ENCODE assay signal across 11 cellular contexts in genomic region chr5:109161914-109162683, GRCh38.
DNase-seq lines count a peak whose midpoint lies in the region; ATAC-seq and TF ChIP-seq lines count a peak whose summit lies in the region.
"Had no signal": no experiment of that assay in that cellular context is flagged by ENCODE, and none has a peak within 500 bp of the region (broad histone marks: within the 10 kb centered on the region; RNA-seq: fewer than 3 reads in every experiment).

No MANE protein-coding gene starts in this region.

- DNase-seq in retinal pigment epithelial cell (ENCODE audit: low read depth), result peak; percentile 18
- DNase-seq in MG63, result no peak
- DNase-seq in NCI-H345 treated with DMSO at 0.1 percent for 48 hours (lab: John Stamatoyannopoulos, UW; ENCODE audit: unreplicated experiment), result no peak
- no peak for DNase-seq in hypothalamus (lab: John Stamatoyannopoulos, UW)
- no peak for DNase-seq in GM10266 (ENCODE audit: extremely low spot score)
- DNase-seq: GF-D8, hippocampal formation, pancreas had no signal

- H3K36me3 ChIP-seq in MG63, result no peaks in the 10 kb centered on the region
- H3K36me3 ChIP-seq: pancreas had no signal

- no peaks in the 10 kb centered on the region for H3K27me3 ChIP-seq in MG63
- H3K27me3 ChIP-seq: pancreas had no signal

- H3K4me3 ChIP-seq in retinal pigment epithelial cell (ENCODE audit: low read length) (no peak overlapping the region), MG63 (no peak overlapping the region)
- H3K4me3 ChIP-seq: pancreas had no signal

- ATAC-seq in GM19023 (IDR thresholded peaks at IDR 0.05; ENCODE audit: unreplicated experiment) (peak; percentile 82), HG02678 (IDR thresholded peaks at IDR 0.05; ENCODE audit: unreplicated experiment) (peak; percentile 67), HG03571 (IDR thresholded peaks at IDR 0.05; ENCODE audit: unreplicated experiment) (peak; percentile 58)
- ATAC-seq: pancreas had no signal

- no peaks in the 10 kb centered on the region for H3K9me3 ChIP-seq in MG63
- H3K9me3 ChIP-seq: pancreas had no signal

- TF ChIP-seq CTCF in retinal pigment epithelial cell (conservative IDR thresholded peaks at IDR 0.05; ENCODE audit: low read depth, low read length), result no peak
- TF ChIP-seq CTCF in GM10266 (IDR thresholded peaks at IDR 0.05; ENCODE audit: control insufficient read depth, insufficient read depth, low read depth, missing control alignments), result no peak
